14 cellular contexts compared by ENCODE assay signal in the genomic region with DNA sequence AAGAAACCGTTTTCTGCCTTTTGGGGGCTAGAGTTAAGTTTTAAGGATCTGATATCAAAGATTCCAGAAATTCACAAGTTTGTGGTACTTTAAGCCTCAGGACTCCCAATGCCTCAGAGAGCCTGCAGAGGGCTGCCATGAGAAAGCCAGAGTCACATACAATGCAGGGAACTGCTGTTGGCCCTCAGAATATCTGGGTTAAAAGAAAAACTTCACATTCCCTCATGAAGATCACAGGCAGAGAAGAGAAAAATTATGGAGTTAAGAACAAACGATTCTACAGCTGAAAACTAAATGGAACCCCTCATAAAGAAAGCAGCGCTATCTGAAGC. TPM values are rescaled to one million over a fixed set of nuclear protein-coding genes. Genes with fewer than 3 reads are reported as not detected.
DNase-seq lines count a peak whose midpoint lies in the region; ATAC-seq, FAIRE-seq and TF ChIP-seq lines count a peak whose summit lies in the region.
"Had no signal": no experiment of that assay in that cellular context is flagged by ENCODE, and none has a peak within 500 bp of the region (broad histone marks: within the 10 kb centered on the region; RNA-seq: fewer than 3 reads in every experiment).

No MANE protein-coding gene starts in this region.

- intact Hi-C loops in upper lobe of right lung (cut with DNase I) = no loop called here

- no peaks in the 10 kb centered on the region for H3K4me1 ChIP-seq in A549
- no peaks in the 10 kb centered on the region for H3K4me1 ChIP-seq in upper lobe of right lung

- TF ChIP-seq RAD21 in A549 (conservative IDR thresholded peaks at IDR 0.05 in 1 of 2, IDR thresholded peaks at IDR 0.05 in 1 of 2) = 0 out of 5 replicates have a peak, but pooled peaks of 1 of the 2 experiments have one; percentile 4

- CTCF ChIA-PET in A549 (lab: Yijun Ruan, JAX) = no interaction called here

- TF ChIP-seq EP300 in A549 (IDR thresholded peaks at IDR 0.05) = no peak

- no peak for TF ChIP-seq CTCF in A549 (IDR thresholded peaks at IDR 0.05)
- TF ChIP-seq CTCF in choroid plexus epithelial cell (conservative IDR thresholded peaks at IDR 0.05; ENCODE audit: low read depth, low read length) = peak; percentile 78
- TF ChIP-seq CTCF in upper lobe of right lung (IDR thresholded peaks at IDR 0.05) = no peak

- H3K36me3 Mint-ChIP-seq in IgD-negative memory B cell = peaks cover 2% of the 10 kb centered on the region

- no peak for DNase-seq in A549 (ENCODE audit: low read depth in 1 of 2, low spot score in 1 of 2)
- DNase-seq in choroid plexus epithelial cell (ENCODE audit: low read depth) = peak; percentile 66
- DNase-seq in left kidney (ENCODE audit: low read depth, low spot score) = peak; percentile 41
- no peak for DNase-seq in upper lobe of right lung
- no peak for DNase-seq in NCI-H128 (lab: John Stamatoyannopoulos, UW; ENCODE audit: unreplicated experiment)
- no peak for DNase-seq in NCI-H146 (lab: John Stamatoyannopoulos, UW)
- no peak for DNase-seq in DMS153 treated with DMSO at 0.1 percent for 48 hours (lab: John Stamatoyannopoulos, UW; ENCODE audit: unreplicated experiment)
- DNase-seq: activated B cell treated with CpG ODN at 0.5 μM for 24 hours; activated T-cell treated with anti-CD3 and anti-CD28 coated beads for 4 hours; NCI-H2227 treated with DMSO at 0.1 percent for 48 hours; RPMI8226; stimulated activated CD4-positive, alpha-beta T cell treated with anti-CD3 and anti-CD28 coated beads, Interleukin-12 subunit alpha, Interleukin-12 subunit beta, amount 100 ng/mL, for 4 hours had no signal

- FAIRE-seq in A549 (lab: Jason Lieb, UNC) = no peak

- H3K9me3 Mint-ChIP-seq in IgD-negative memory B cell = no peaks in the 10 kb centered on the region
- H3K9me3 Mint-ChIP-seq: activated B cell treated with CpG ODN at 0.5 μM for 24 hours had no signal

- no peak overlapping the region for H3K4me3 ChIP-seq in A549
- H3K4me3 ChIP-seq in choroid plexus epithelial cell (ENCODE audit: low read depth, low read length) = no peak overlapping the region
- no peak overlapping the region for H3K4me3 ChIP-seq in upper lobe of right lung
- H3K4me3 ChIP-seq: tibial nerve had no signal

- no peaks in the 10 kb centered on the region for H3K27me3 ChIP-seq in upper lobe of right lung
- H3K27me3 ChIP-seq: tibial nerve had no signal

- POLR2A ChIA-PET in A549 (lab: Yijun Ruan, JAX) = no interaction called here

- peaks cover 0 to 8% (median 0%) of the 10 kb centered on the region in 3 donors for H3K4me1 Mint-ChIP-seq in IgD-negative memory B cell
- H3K4me1 Mint-ChIP-seq: activated B cell treated with CpG ODN at 0.5 μM for 24 hours had no signal

- no peak overlapping the region for H3K4me2 ChIP-seq in A549

- TF ChIP-seq POLR2A in A549 (IDR thresholded peaks at IDR 0.05; ENCODE audit: low read length) = no peak

- H3K36me3 ChIP-seq in upper lobe of right lung = no peaks in the 10 kb centered on the region
- H3K36me3 ChIP-seq: tibial nerve had no signal

- no peaks in the 10 kb centered on the region for H3K27me3 Mint-ChIP-seq in IgD-negative memory B cell
- H3K27me3 Mint-ChIP-seq: activated B cell treated with CpG ODN at 0.5 μM for 24 hours had no signal

- H3K27ac ChIP-seq in A549 (no peak overlapping the region), upper lobe of right lung (no peak overlapping the region)
- H3K27ac ChIP-seq: tibial nerve had no signal

- no peaks in the 10 kb centered on the region; the same call in 2 of the 3 replicates for H3K9me3 ChIP-seq in A549
- H3K9me3 ChIP-seq in upper lobe of right lung = no peaks in the 10 kb centered on the region
- H3K9me3 ChIP-seq: tibial nerve had no signal

- no peak overlapping the region for H3K4me3 Mint-ChIP-seq in IgD-negative memory B cell
- H3K4me3 Mint-ChIP-seq: activated B cell treated with CpG ODN at 0.5 μM for 24 hours had no signal

- H3K27ac Mint-ChIP-seq in IgD-negative memory B cell = peak overlapping the region in 2 of 3 donors; percentile 23 to 97
- H3K27ac Mint-ChIP-seq: activated B cell treated with CpG ODN at 0.5 μM for 24 hours had no signal

- peak; percentile 54 to 64; a peak in 2 of 6 replicates for ATAC-seq in A549
- ATAC-seq in upper lobe of right lung = no peak

- WGBS in A549 (ENCODE audit: missing lambda C conversion rate) = 71% methylated on average over 3 of the region's 3 CpGs

TF ChIP-seq in A549, 52 proteins besides CTCF, POLR2A, EP300 and RAD21:
- TF ChIP-seq KDM1A (IDR thresholded peaks at IDR 0.05; ENCODE audit: low read depth) = no peak
- no peak for TF ChIP-seq NR3C1 (IDR thresholded peaks at IDR 0.05)
- TF ChIP-seq, protein P1, sequence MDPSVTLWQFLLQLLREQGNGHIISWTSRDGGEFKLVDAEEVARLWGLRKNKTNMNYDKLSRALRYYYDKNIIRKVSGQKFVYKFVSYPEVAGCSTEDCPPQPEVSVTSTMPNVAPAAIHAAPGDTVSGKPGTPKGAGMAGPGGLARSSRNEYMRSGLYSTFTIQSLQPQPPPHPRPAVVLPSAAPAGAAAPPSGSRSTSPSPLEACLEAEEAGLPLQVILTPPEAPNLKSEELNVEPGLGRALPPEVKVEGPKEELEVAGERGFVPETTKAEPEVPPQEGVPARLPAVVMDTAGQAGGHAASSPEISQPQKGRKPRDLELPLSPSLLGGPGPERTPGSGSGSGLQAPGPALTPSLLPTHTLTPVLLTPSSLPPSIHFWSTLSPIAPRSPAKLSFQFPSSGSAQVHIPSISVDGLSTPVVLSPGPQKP (IDR thresholded peaks at IDR 0.05; ENCODE audit: low read depth, low read length) = no peak
- no peak for TF ChIP-seq SREBF2 (IDR thresholded peaks at IDR 0.05)
- TF ChIP-seq, protein P2, sequence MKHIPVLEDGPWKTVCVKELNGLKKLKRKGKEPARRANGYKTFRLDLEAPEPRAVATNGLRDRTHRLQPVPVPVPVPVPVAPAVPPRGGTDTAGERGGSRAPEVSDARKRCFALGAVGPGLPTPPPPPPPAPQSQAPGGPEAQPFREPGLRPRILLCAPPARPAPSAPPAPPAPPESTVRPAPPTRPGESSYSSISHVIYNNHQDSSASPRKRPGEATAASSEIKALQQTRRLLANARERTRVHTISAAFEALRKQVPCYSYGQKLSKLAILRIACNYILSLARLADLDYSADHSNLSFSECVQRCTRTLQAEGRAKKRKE (CRISPR knock-in tag; IDR thresholded peaks at IDR 0.05; ENCODE audit: low read depth) = no peak
- TF ChIP-seq ZFP36 (IDR thresholded peaks at IDR 0.05; ENCODE audit: borderline replicate concordance, partially characterized antibody) = no peak
- TF ChIP-seq HEYL (CRISPR knock-in tag; IDR thresholded peaks at IDR 0.05) = no peak
- TF ChIP-seq CEBPB (IDR thresholded peaks at IDR 0.05) = no peak
- no peak for TF ChIP-seq SMC3 (IDR thresholded peaks at IDR 0.05)
- TF ChIP-seq POLR2AphosphoS2 (conservative IDR thresholded peaks at IDR 0.05; ENCODE audit: low read length) = no peak
- no peak for TF ChIP-seq EHF (CRISPR knock-in tag; IDR thresholded peaks at IDR 0.05)
- TF ChIP-seq NPAS2 (CRISPR knock-in tag; IDR thresholded peaks at IDR 0.05; ENCODE audit: borderline replicate concordance) = no peak
- no peak for TF ChIP-seq CBX2 (IDR thresholded peaks at IDR 0.05; ENCODE audit: borderline replicate concordance, low read depth)
- TF ChIP-seq, protein P3, sequence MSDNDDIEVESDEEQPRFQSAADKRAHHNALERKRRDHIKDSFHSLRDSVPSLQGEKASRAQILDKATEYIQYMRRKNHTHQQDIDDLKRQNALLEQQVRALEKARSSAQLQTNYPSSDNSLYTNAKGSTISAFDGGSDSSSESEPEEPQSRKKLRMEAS (IDR thresholded peaks at IDR 0.05) = no peak
- no peak for TF ChIP-seq RNF2 (IDR thresholded peaks at IDR 0.05; ENCODE audit: borderline replicate concordance, low read depth)
- TF ChIP-seq FOSL2 (IDR thresholded peaks at IDR 0.05) = no peak
- no peak for TF ChIP-seq FOSL2 (CRISPR knock-in tag; IDR thresholded peaks at IDR 0.05)
- no peak for TF ChIP-seq FOXS1 (CRISPR knock-in tag; IDR thresholded peaks at IDR 0.05)
- TF ChIP-seq EHMT2 (IDR thresholded peaks at IDR 0.05; ENCODE audit: low read depth) = no peak
TF ChIP-seq in A549: peak in this region for 0.

RNA-seq across cellular contexts. Expression of a gene that starts 39.5 kb away (rescaled TPM):
- polyA plus RNA-seq in A549 (2011; rRNA removed) (7.0 and 8.6 TPM in 2 replicates), A549 (2017; fragmentation: RNase III; extraction: RNeasy Plus Mini Kit Qiagen cat#74134 plus additional on column Dnase treatment) (10.4 to 12.4 TPM (median 11.8 TPM) in 3 replicates), IgD-negative memory B cell (2.8 TPM)
- polyA plus RNA-seq in A549 (2012; cell fraction: cytosol; rRNA removed) = 9.5 and 12.1 TPM in 2 replicates
- 26.0 and 29.3 TPM in 2 replicates for polyA plus RNA-seq in A549 (2012; cell fraction: nucleus; rRNA removed)
- 27.6 and 45.9 TPM in 2 replicates for polyA minus RNA-seq in A549 (2011; rRNA and poly(A)+ RNA removed)
- 44.1 TPM for total RNA-seq in upper lobe of right lung

Comparison
In these comparisons a context has a peak if more than half of its experiments do, and no peak if none do; other contexts are left out.
1. DNase-seq: peak in choroid plexus epithelial cell (single experiment) and left kidney (single experiment); none in A549 (0 of 2), upper lobe of right lung (single experiment), NCI-H128 (single experiment), NCI-H146 (single experiment) and DMS153 treated with DMSO at 0.1 percent for 48 hours (single experiment).